ENCODE assay signal across 8 cellular contexts in genomic region chr22:41563051-41563711, GRCh38. TPM values are rescaled to one million over a fixed set of nuclear protein-coding genes. Genes with fewer than 3 reads are reported as not detected.
DNase-seq lines count a peak whose midpoint lies in the region; ATAC-seq and TF ChIP-seq lines count a peak whose summit lies in the region.
"Had no signal": no experiment of that assay in that cellular context is flagged by ENCODE, and none has a peak within 500 bp of the region (broad histone marks: within the 10 kb centered on the region; RNA-seq: fewer than 3 reads in every experiment).

No MANE protein-coding gene starts in this region.

- 35 to 62% methylated on average over 3 to 5 of the region's 10 CpGs for WGBS in mesodermal cell (ENCODE audit: insufficient coverage in 2 of 2), 2 experiments
- WGBS in lower leg skin, 2 donors: 49 to 56% methylated on average over 10 of the region's 10 CpGs

- TF ChIP-seq CTCF in ascending aorta (IDR thresholded peaks at IDR 0.05): no peak
- no peak for TF ChIP-seq CTCF in lower leg skin (IDR thresholded peaks at IDR 0.05)

- no peak for ATAC-seq in HG03095 (IDR thresholded peaks at IDR 0.05; ENCODE audit: unreplicated experiment)

- no peaks in the 10 kb centered on the region for H3K27me3 ChIP-seq in ascending aorta

- H3K27ac ChIP-seq in ascending aorta (peak overlapping the region; percentile 91 to 93), mesodermal cell (ENCODE audit: low read depth, low read length, severe bottlenecking) (peak overlapping the region; percentile 73)

- intact Hi-C loops in ascending aorta (cut with DNase I): no loop called here
- intact Hi-C loops in lower leg skin (cut with DNase I; ENCODE audit: low total_unique reads): no loop called here

- H3K9me3 ChIP-seq in ascending aorta: no peaks in the 10 kb centered on the region
- no peaks in the 10 kb centered on the region for H3K9me3 ChIP-seq in mesodermal cell (ENCODE audit: control insufficient read depth, low read length)

- TF ChIP-seq POLR2A in lower leg skin (IDR thresholded peaks at IDR 0.05): no peak

- H3K4me3 ChIP-seq in ascending aorta (peak overlapping the region; percentile 54 to 70), mesodermal cell (ENCODE audit: extremely low read depth, insufficient read depth, low read length, poor library complexity, severe bottlenecking) (no peak overlapping the region), lower leg skin (ENCODE audit: low read depth, poor library complexity, severe bottlenecking) (no peak overlapping the region)

- peak; percentile 80 for DNase-seq in GM03348 (ENCODE audit: low spot score)
- peak in 1 of 2 donors; percentile 86 for DNase-seq in ascending aorta (ENCODE audit: low spot score in 2 of 2)
- no peak for DNase-seq in lower leg skin (ENCODE audit: low spot score in 2 of 2)
- DNase-seq in NCI-H69 (lab: John Stamatoyannopoulos, UW): no peak

- H3K4me1 ChIP-seq in ascending aorta: peaks cover 17 to 54% of the 10 kb centered on the region in 2 donors
- H3K4me1 ChIP-seq in mesodermal cell (ENCODE audit: control insufficient read depth, insufficient read depth, low read length, poor library complexity, severe bottlenecking): peaks cover 38% of the 10 kb centered on the region

- H3K36me3 ChIP-seq in ascending aorta (no peaks in the 10 kb centered on the region), mesodermal cell (ENCODE audit: control insufficient read depth, insufficient read depth, low read length) (no peaks in the 10 kb centered on the region)

RNA-seq across cellular contexts. Expression of gene CSDC2, which starts 2.4 kb away (rescaled TPM):
- total RNA-seq in ascending aorta (119 TPM), lower leg skin (1 to 10 TPM in 2 of 4 donors, under 1 TPM in 2; 0.63 to 3.0 (median 1.0) TPM)
- 2.9 TPM for polyA plus RNA-seq in mesodermal cell (2013, experiment 1 of 2)
- 3.0 TPM for polyA plus RNA-seq in mesodermal cell (2013, experiment 2 of 2)
- total RNA-seq: pulmonary artery endothelial cell; T-helper 1 cell treated with Interleukin-12 subunit alpha and Interleukin-12 subunit beta and Interleukin-4 antibody, amounts not matched to agents 30 ng/mL and 1 ng/mL, for 36 hours had no signal

RNA-seq across cellular contexts. Expression of gene POLR3H, which starts 18.9 kb away (rescaled TPM):
- total RNA-seq in ascending aorta (34.7 TPM), lower leg skin (10 to 100 TPM in 3 of 4 donors, 1 to 10 TPM in 1; 8.7 to 19.7 (median 16.4) TPM)
- 13.3 TPM for polyA plus RNA-seq in mesodermal cell (2013, experiment 1 of 2)
- polyA plus RNA-seq in mesodermal cell (2013, experiment 2 of 2): 14.7 TPM

RNA-seq across cellular contexts. Expression of gene PMM1, which starts 26.5 kb away (rescaled TPM):
- total RNA-seq in ascending aorta (12.5 TPM), lower leg skin (10 to 100 TPM; 44.0 to 60.4 (median 50.1) TPM)
- 31.0 TPM for polyA plus RNA-seq in mesodermal cell (2013, experiment 1 of 2)
- 31.7 TPM for polyA plus RNA-seq in mesodermal cell (2013, experiment 2 of 2)

RNA-seq across cellular contexts. Expression of gene DESI1, which starts 57.7 kb away (rescaled TPM):
- 28.4 TPM for total RNA-seq in ascending aorta
- polyA plus RNA-seq in mesodermal cell (2013, experiment 1 of 2): 26.3 TPM
- 25.5 TPM for polyA plus RNA-seq in mesodermal cell (2013, experiment 2 of 2)
- 10 to 100 TPM; 16.1 to 37.8 (median 23.0) TPM for total RNA-seq in lower leg skin

RNA-seq across cellular contexts. Expression of gene XRCC6, which starts 57.9 kb away (rescaled TPM):
- total RNA-seq in ascending aorta: 89.7 TPM
- 435 TPM for polyA plus RNA-seq in mesodermal cell (2013, experiment 1 of 2)
- polyA plus RNA-seq in mesodermal cell (2013, experiment 2 of 2): 410 TPM
- total RNA-seq in lower leg skin: 100 to 1,000 TPM; 150 to 204 (median 161) TPM

Comparison
In these comparisons a context has a peak if more than half of its experiments do, and no peak if none do; other contexts are left out.
1. H3K4me3 ChIP-seq: peak in ascending aorta (2 of 2); none in mesodermal cell (single experiment) and lower leg skin (single experiment).
2. RNA of gene CSDC2, which starts 2.4 kb away (total RNA-seq): 119 TPM in ascending aorta (single experiment); 0.63 to 3.0 TPM in lower leg skin; every median in the first group is over 10 times any median in the second.